Comparison of ENCODE assay signal across 24 cellular contexts in genomic region chr19:50505856-50506611, GRCh38. TPM values are rescaled to one million over a fixed set of nuclear protein-coding genes. Genes with fewer than 3 reads are reported as not detected.
DNase-seq lines count a peak whose midpoint lies in the region; ATAC-seq and TF ChIP-seq lines count a peak whose summit lies in the region.
"Had no signal": no experiment of that assay in that cellular context is flagged by ENCODE, and none has a peak within 500 bp of the region (broad histone marks: within the 10 kb centered on the region; RNA-seq: fewer than 3 reads in every experiment).

No MANE protein-coding gene starts in this region.

- peaks cover 18% of the 10 kb centered on the region for H3K27me3 Mint-ChIP-seq in endothelial cell (ENCODE audit: unreplicated experiment)
- no peaks in the 10 kb centered on the region for H3K27me3 Mint-ChIP-seq in natural killer cell treated with Interleukin-12 subunit alpha and Interleukin-12 subunit beta and Interleukin-15 and Interleukin-18, amount 100 ng/mL, for 72 hours
- H3K27me3 Mint-ChIP-seq: CD4-positive, CD25-positive, alpha-beta regulatory T cell; CD8-positive, alpha-beta memory T cell had no signal

- no peak overlapping the region for H2BK15ac ChIP-seq in neuronal stem cell (ENCODE audit: low read length)

- peak overlapping the region; percentile 38 for H3K18ac ChIP-seq in neuronal stem cell (ENCODE audit: low read length)

- H3K79me1 ChIP-seq in neuronal stem cell (ENCODE audit: low read depth, low read length), result no peaks in the 10 kb centered on the region

- no peak overlapping the region for H3K4ac ChIP-seq in neuronal stem cell (ENCODE audit: low read length)

- peak overlapping the region; percentile 87 for H2BK120ac ChIP-seq in neuronal stem cell (ENCODE audit: low read depth, low read length)

- H3K27me3 ChIP-seq in neuronal stem cell (ENCODE audit: control insufficient read depth in 3 of 3, insufficient read depth in 3 of 3, low read depth in 1 of 3, low read length in 3 of 3), result no peaks in the 10 kb centered on the region
- no peaks in the 10 kb centered on the region for H3K27me3 ChIP-seq in upper lobe of right lung
- H3K27me3 ChIP-seq: BE2C had no signal

- H3K9me3 ChIP-seq in neuronal stem cell (replicated peaks in 1 of 2; ENCODE audit: control insufficient read depth in 2 of 2, insufficient read depth in 1 of 2, low read depth in 1 of 2, low read length in 2 of 2) (no peaks in the 10 kb centered on the region), upper lobe of right lung (no peaks in the 10 kb centered on the region)
- H3K9me3 ChIP-seq: BE2C, HAP-1 had no signal

- H3K9ac ChIP-seq in neuronal stem cell (ENCODE audit: low read depth, low read length, poor library complexity), result no peak overlapping the region

- intact Hi-C loops in left ventricle myocardium superior (cut with micrococcal nuclease) (no loop called here), Right ventricle myocardium superior (cut with DNase I) (no loop called here), upper lobe of right lung (cut with DNase I) (no loop called here)

- no peak overlapping the region for H3K4me3 ChIP-seq in neuronal stem cell (ENCODE audit: low read length in 2 of 2)
- no peak overlapping the region for H3K4me3 ChIP-seq in upper lobe of right lung
- H3K4me3 ChIP-seq: GM12878, HAP-1 had no signal

- peaks cover 7 to 24% of the 10 kb centered on the region in 2 donors for H3K4me1 ChIP-seq in neuronal stem cell (ENCODE audit: control insufficient read depth in 2 of 2, insufficient read depth in 1 of 2, low read depth in 1 of 2, low read length in 2 of 2)
- H3K4me1 ChIP-seq in upper lobe of right lung, result peaks cover 9% of the 10 kb centered on the region
- H3K4me1 ChIP-seq: BE2C, HAP-1 had no signal

- no peak overlapping the region for H4K8ac ChIP-seq in neuronal stem cell (ENCODE audit: low read depth, low read length)

- peak overlapping the region; percentile 80 for H3K23ac ChIP-seq in neuronal stem cell (ENCODE audit: low read depth, low read length, poor library complexity)

- TF ChIP-seq CTCF in endothelial cell (IDR thresholded peaks at IDR 0.05; ENCODE audit: unreplicated experiment) (no peak), upper lobe of right lung (IDR thresholded peaks at IDR 0.05) (no peak)

- H3K36me3 Mint-ChIP-seq in endothelial cell (ENCODE audit: low read depth, unreplicated experiment), result peaks cover 16% of the 10 kb centered on the region
- no peaks in the 10 kb centered on the region for H3K36me3 Mint-ChIP-seq in natural killer cell treated with Interleukin-12 subunit alpha and Interleukin-12 subunit beta and Interleukin-15 and Interleukin-18, amount 100 ng/mL, for 72 hours

- no peak overlapping the region for H3K27ac Mint-ChIP-seq in endothelial cell (ENCODE audit: unreplicated experiment)
- H3K27ac Mint-ChIP-seq in natural killer cell treated with Interleukin-12 subunit alpha and Interleukin-12 subunit beta and Interleukin-15 and Interleukin-18, amount 100 ng/mL, for 72 hours, result no peak overlapping the region
- H3K27ac Mint-ChIP-seq: CD4-positive, CD25-positive, alpha-beta regulatory T cell had no signal

- no peak overlapping the region for H2AFZ ChIP-seq in neuronal stem cell (ENCODE audit: low read length)

- peak overlapping the region; percentile 84 for H2AK5ac ChIP-seq in neuronal stem cell (ENCODE audit: low read depth, low read length)

- no peak overlapping the region for H3K14ac ChIP-seq in neuronal stem cell (ENCODE audit: low read length)

- no CpG with 5 or more reads among the region's 30 CpGs for WGBS in neuronal stem cell (ENCODE audit: extremely low coverage in 2 of 2, insufficient read length in 2 of 2, insufficient replicate concordance in 1 of 2), 2 donors

- DNase-seq in left ventricle myocardium superior, result peak; percentile 38
- no peak for DNase-seq in Right ventricle myocardium superior
- no peak for DNase-seq in endothelial cell (ENCODE audit: low spot score)
- no peak for DNase-seq in neuronal stem cell (ENCODE audit: low spot score)
- peak; percentile 66 for DNase-seq in upper lobe of right lung
- DNase-seq in natural killer cell treated with Interleukin-12 subunit alpha and Interleukin-12 subunit beta and Interleukin-15 and Interleukin-18, amount 100 ng/mL, for 72 hours (ENCODE audit: low spot score), result no peak
- no peak for DNase-seq in cerebellar nuclear complex (lab: John Stamatoyannopoulos, UW)
- no peak for DNase-seq in effector CD4-positive, alpha-beta T cell
- DNase-seq: ACHN; BE2C; C1 segment of cervical spinal cord; CD4-positive, CD25-positive, alpha-beta regulatory T cell; CD8-positive, alpha-beta memory T cell; COR-L47; DMS 273 treated with DMSO at 0.1 percent for 48 hours; DMS53; DND-41; EL; GOT3 had no signal

- peaks cover 18% of the 10 kb centered on the region for H3K9me3 Mint-ChIP-seq in endothelial cell (ENCODE audit: unreplicated experiment)
- no peaks in the 10 kb centered on the region for H3K9me3 Mint-ChIP-seq in natural killer cell treated with Interleukin-12 subunit alpha and Interleukin-12 subunit beta and Interleukin-15 and Interleukin-18, amount 100 ng/mL, for 72 hours
- H3K9me3 Mint-ChIP-seq: CD4-positive, CD25-positive, alpha-beta regulatory T cell; CD8-positive, alpha-beta memory T cell had no signal

- H2BK5ac ChIP-seq in neuronal stem cell (ENCODE audit: low read length), result peak overlapping the region; percentile 39

- H4K91ac ChIP-seq in neuronal stem cell (ENCODE audit: low read depth, low read length, poor library complexity), result no peak overlapping the region

- H3K4me1 Mint-ChIP-seq in endothelial cell (ENCODE audit: unreplicated experiment), result no peaks in the 10 kb centered on the region
- peaks cover 14 to 18% of the 10 kb centered on the region in 2 donors for H3K4me1 Mint-ChIP-seq in natural killer cell treated with Interleukin-12 subunit alpha and Interleukin-12 subunit beta and Interleukin-15 and Interleukin-18, amount 100 ng/mL, for 72 hours (ENCODE audit: low read depth in 2 of 2)

- H3K4me3 Mint-ChIP-seq in endothelial cell (ENCODE audit: unreplicated experiment), result peak overlapping the region; percentile 31
- H3K4me3 Mint-ChIP-seq in natural killer cell treated with Interleukin-12 subunit alpha and Interleukin-12 subunit beta and Interleukin-15 and Interleukin-18, amount 100 ng/mL, for 72 hours, result no peak overlapping the region
- H3K4me3 Mint-ChIP-seq: CD4-positive, CD25-positive, alpha-beta regulatory T cell; CD8-positive, alpha-beta memory T cell had no signal

- no peak overlapping the region for H3K4me2 ChIP-seq in neuronal stem cell (ENCODE audit: insufficient read depth, low read length, poor library complexity, severe bottlenecking)

- H3K36me3 ChIP-seq in neuronal stem cell (replicated peaks in 1 of 2; ENCODE audit: control insufficient read depth in 2 of 2, insufficient read depth in 2 of 2, low read length in 2 of 2) (no peaks in the 10 kb centered on the region), upper lobe of right lung (no peaks in the 10 kb centered on the region)
- H3K36me3 ChIP-seq: BE2C, HAP-1 had no signal

- ATAC-seq in left ventricle myocardium superior (no peak), Right ventricle myocardium superior (ENCODE audit: poor library complexity) (no peak), upper lobe of right lung (no peak)
- ATAC-seq in natural killer cell treated with Interleukin-12 subunit alpha and Interleukin-12 subunit beta and Interleukin-15 and Interleukin-18, amount 100 ng/mL, for 72 hours, result no peak
- ATAC-seq: GM12878 had no signal

- H2BK12ac ChIP-seq in neuronal stem cell (ENCODE audit: low read length), result peak overlapping the region; percentile 22

- H3K27ac ChIP-seq in neuronal stem cell (replicated peaks; ENCODE audit: low read length), result no peak overlapping the region
- no peak overlapping the region for H3K27ac ChIP-seq in upper lobe of right lung
- H3K27ac ChIP-seq: HL-60 had no signal

RNA-seq across cellular contexts. Expression of gene JOSD2, which starts 5.0 kb away (rescaled TPM):
- total RNA-seq in left ventricle myocardium superior (35.2 TPM), Right ventricle myocardium superior (39.8 TPM), endothelial cell (ENCODE audit: unreplicated experiment) (0.46 TPM), upper lobe of right lung (34.7 TPM)
- polyA plus RNA-seq in neuronal stem cell (2013, experiment 1 of 2), result 2.7 TPM
- 2.8 TPM for polyA plus RNA-seq in neuronal stem cell (2013, experiment 2 of 2)
- 10 to 100 TPM; 39.8 to 46.0 TPM for total RNA-seq in natural killer cell treated with Interleukin-12 subunit alpha and Interleukin-12 subunit beta and Interleukin-15 and Interleukin-18, amount 100 ng/mL, for 72 hours

RNA-seq across cellular contexts. Expression of gene ASPDH, which starts 7.7 kb away (rescaled TPM):
- total RNA-seq in left ventricle myocardium superior, result not detected
- total RNA-seq in Right ventricle myocardium superior, result not detected
- not detected for total RNA-seq in endothelial cell (ENCODE audit: unreplicated experiment)
- polyA plus RNA-seq in neuronal stem cell (2013, experiment 1 of 2), result not detected
- not detected for polyA plus RNA-seq in neuronal stem cell (2013, experiment 2 of 2)
- not detected for total RNA-seq in upper lobe of right lung
- total RNA-seq in natural killer cell treated with Interleukin-12 subunit alpha and Interleukin-12 subunit beta and Interleukin-15 and Interleukin-18, amount 100 ng/mL, for 72 hours, result not detected
- total RNA-seq: A172; CD4-positive, CD25-positive, alpha-beta regulatory T cell; CD8-positive, alpha-beta memory T cell; G401; GM12878 had no signal
- polyA plus RNA-seq: CD4-positive, CD25-positive, alpha-beta regulatory T cell; CD8-positive, alpha-beta memory T cell; GM12878 had no signal

RNA-seq across cellular contexts. Expression of gene GARIN5A, which starts 29.4 kb away (rescaled TPM):
- total RNA-seq in left ventricle myocardium superior (1.2 TPM), Right ventricle myocardium superior (2.0 TPM), endothelial cell (ENCODE audit: unreplicated experiment) (not detected), upper lobe of right lung (3.8 TPM)
- 9.4 TPM for polyA plus RNA-seq in neuronal stem cell (2013, experiment 1 of 2)
- 8.0 TPM for polyA plus RNA-seq in neuronal stem cell (2013, experiment 2 of 2)
- 1 to 10 TPM in 1 of 2 donors, not detected in 1; 1.1 TPM for total RNA-seq in natural killer cell treated with Interleukin-12 subunit alpha and Interleukin-12 subunit beta and Interleukin-15 and Interleukin-18, amount 100 ng/mL, for 72 hours
- total RNA-seq: GM12878 had no signal

RNA-seq across cellular contexts. Expression of gene EMC10, which starts 29.7 kb away (rescaled TPM):
- total RNA-seq in left ventricle myocardium superior (79.5 TPM), Right ventricle myocardium superior (68.7 TPM), endothelial cell (ENCODE audit: unreplicated experiment) (0.21 TPM), upper lobe of right lung (103 TPM)
- polyA plus RNA-seq in neuronal stem cell (2013, experiment 1 of 2), result 57.0 TPM
- polyA plus RNA-seq in neuronal stem cell (2013, experiment 2 of 2), result 55.4 TPM
- total RNA-seq in natural killer cell treated with Interleukin-12 subunit alpha and Interleukin-12 subunit beta and Interleukin-15 and Interleukin-18, amount 100 ng/mL, for 72 hours, result 100 to 1,000 TPM in 1 of 2 donors, 10 to 100 TPM in 1; 84.1 to 106 TPM

Comparison
In these comparisons a context has a peak if more than half of its experiments do, and no peak if none do; other contexts are left out.
1. DNase-seq: peak in left ventricle myocardium superior (single experiment) and upper lobe of right lung (single experiment); none in Right ventricle myocardium superior (single experiment), endothelial cell (single experiment), neuronal stem cell (single experiment), natural killer cell treated with Interleukin-12 subunit alpha and Interleukin-12 subunit beta and Interleukin-15 and Interleukin-18, amount 100 ng/mL, for 72 hours (single experiment), cerebellar nuclear complex (0 of 2) and effector CD4-positive, alpha-beta T cell (single experiment).
2. RNA of gene JOSD2, which starts 5.0 kb away (total RNA-seq): 39.8 to 46.0 TPM in natural killer cell treated with Interleukin-12 subunit alpha and Interleukin-12 subunit beta and Interleukin-15 and Interleukin-18, amount 100 ng/mL, for 72 hours, 39.8 TPM in Right ventricle myocardium superior (single experiment), 35.2 TPM in left ventricle myocardium superior (single experiment) and 34.7 TPM in upper lobe of right lung (single experiment); 0.46 TPM in endothelial cell (single experiment); every median in the first group is over 10 times any median in the second.